1 cellular context compared by ENCODE assay signal in the genomic region with DNA sequence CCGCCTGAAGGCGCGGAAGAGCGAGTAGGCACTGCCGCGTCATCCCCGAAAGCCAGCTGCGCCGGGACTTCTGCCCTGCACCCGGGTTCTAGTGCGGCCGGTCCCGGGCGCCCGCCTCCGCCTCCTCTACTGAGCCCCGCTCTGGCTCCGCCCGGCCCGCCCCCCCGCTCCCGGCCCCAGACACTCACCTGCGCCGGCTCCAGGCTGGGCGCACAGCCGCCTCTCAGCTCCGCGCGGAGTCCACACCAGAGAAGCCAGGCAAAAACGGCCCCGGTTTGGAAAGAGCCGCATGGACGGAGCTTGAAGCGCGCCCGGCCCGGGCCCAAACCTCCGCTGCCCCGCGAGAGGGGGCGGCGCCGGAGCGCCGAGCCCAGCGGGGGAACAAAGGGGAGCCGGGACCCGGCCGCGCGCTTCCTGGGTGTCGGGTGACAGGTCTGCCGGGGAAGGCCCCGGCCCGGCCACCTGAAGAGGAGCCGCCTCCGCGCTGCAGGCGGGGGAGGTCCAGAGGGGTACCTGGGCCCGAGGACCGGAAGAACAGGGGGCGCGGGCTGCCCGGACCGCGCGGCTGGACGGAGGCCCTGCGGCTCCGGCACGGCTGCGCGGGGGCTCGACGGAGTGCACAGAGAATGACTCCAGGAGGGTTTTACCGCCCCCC.
A peak's percentile ranks its signal among the peaks of the same experiment; 100 is the strongest.
TF ChIP-seq lines count a peak whose summit lies in the region.

No MANE protein-coding gene starts in this region.

TF ChIP-seq in K562, 482 proteins besides CTCF, POLR2A, EP300 and RAD21 (continued from another document):
- TF ChIP-seq, protein P1, sequence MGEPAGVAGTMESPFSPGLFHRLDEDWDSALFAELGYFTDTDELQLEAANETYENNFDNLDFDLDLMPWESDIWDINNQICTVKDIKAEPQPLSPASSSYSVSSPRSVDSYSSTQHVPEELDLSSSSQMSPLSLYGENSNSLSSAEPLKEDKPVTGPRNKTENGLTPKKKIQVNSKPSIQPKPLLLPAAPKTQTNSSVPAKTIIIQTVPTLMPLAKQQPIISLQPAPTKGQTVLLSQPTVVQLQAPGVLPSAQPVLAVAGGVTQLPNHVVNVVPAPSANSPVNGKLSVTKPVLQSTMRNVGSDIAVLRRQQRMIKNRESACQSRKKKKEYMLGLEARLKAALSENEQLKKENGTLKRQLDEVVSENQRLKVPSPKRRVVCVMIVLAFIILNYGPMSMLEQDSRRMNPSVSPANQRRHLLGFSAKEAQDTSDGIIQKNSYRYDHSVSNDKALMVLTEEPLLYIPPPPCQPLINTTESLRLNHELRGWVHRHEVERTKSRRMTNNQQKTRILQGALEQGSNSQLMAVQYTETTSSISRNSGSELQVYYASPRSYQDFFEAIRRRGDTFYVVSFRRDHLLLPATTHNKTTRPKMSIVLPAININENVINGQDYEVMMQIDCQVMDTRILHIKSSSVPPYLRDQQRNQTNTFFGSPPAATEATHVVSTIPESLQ (CRISPR knock-in tag; IDR thresholded peaks at IDR 0.05) = 0 out of 2 replicates have a peak, but pooled peaks have one; percentile 24
- TF ChIP-seq, protein P2, sequence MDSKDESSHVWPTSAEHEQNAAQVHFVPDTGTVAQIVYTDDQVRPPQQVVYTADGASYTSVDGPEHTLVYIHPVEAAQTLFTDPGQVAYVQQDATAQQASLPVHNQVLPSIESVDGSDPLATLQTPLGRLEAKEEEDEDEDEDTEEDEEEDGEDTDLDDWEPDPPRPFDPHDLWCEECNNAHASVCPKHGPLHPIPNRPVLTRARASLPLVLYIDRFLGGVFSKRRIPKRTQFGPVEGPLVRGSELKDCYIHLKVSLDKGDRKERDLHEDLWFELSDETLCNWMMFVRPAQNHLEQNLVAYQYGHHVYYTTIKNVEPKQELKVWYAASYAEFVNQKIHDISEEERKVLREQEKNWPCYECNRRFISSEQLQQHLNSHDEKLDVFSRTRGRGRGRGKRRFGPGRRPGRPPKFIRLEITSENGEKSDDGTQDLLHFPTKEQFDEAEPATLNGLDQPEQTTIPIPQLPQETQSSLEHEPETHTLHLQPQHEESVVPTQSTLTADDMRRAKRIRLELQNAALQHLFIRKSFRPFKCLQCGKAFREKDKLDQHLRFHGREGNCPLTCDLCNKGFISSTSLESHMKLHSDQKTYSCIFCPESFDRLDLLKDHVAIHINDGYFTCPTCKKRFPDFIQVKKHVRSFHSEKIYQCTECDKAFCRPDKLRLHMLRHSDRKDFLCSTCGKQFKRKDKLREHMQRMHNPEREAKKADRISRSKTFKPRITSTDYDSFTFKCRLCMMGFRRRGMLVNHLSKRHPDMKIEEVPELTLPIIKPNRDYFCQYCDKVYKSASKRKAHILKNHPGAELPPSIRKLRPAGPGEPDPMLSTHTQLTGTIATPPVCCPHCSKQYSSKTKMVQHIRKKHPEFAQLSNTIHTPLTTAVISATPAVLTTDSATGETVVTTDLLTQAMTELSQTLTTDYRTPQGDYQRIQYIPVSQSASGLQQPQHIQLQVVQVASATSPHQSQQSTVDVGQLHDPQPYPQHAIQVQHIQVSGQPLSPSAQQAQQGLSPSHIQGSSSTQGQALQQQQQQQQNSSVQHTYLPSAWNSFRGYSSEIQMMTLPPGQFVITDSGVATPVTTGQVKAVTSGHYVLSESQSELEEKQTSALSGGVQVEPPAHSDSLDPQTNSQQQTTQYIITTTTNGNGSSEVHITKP (IDR thresholded peaks at IDR 0.05; ENCODE audit: partially characterized antibody) = peak; percentile 15
- TF ChIP-seq PHF8 (IDR thresholded peaks at IDR 0.05; ENCODE audit: borderline replicate concordance, low read length) (peak; percentile 80; the same call in 1 of the 2 replicates), ZC3H8 (IDR thresholded peaks at IDR 0.05) (no peak), IRF2 (CRISPR knock-in tag; IDR thresholded peaks at IDR 0.05) (no peak), EP400 (IDR thresholded peaks at IDR 0.05) (no peak), MAZ (CRISPR knock-in tag; conservative IDR thresholded peaks at IDR 0.05 in 1 of 2, IDR thresholded peaks at IDR 0.05 in 1 of 2) (peak; percentile 9 to 51; a peak in 1 of 4 replicates), GATAD2A (IDR thresholded peaks at IDR 0.05) (peak; percentile 54; the same call in 1 of the 2 replicates), ZNF77 (CRISPR knock-in tag; IDR thresholded peaks at IDR 0.05) (no peak), FIP1L1 (IDR thresholded peaks at IDR 0.05; ENCODE audit: low read depth, low read length, poor library complexity, severe bottlenecking) (peak; percentile 11), ZEB2 (IDR thresholded peaks at IDR 0.05) (peak; percentile 48), ZNF668 (CRISPR knock-in tag; IDR thresholded peaks at IDR 0.05) (peak; percentile 32; the same call in 1 of the 2 replicates)
